Comparison of ENCODE assay signal across 1 cellular context in genomic region chr16:50313596-50314483, GRCh38.
TF ChIP-seq lines count a peak whose summit lies in the region.

No MANE protein-coding gene starts in this region.

TF ChIP-seq in GM23338, 12 proteins besides CTCF, POLR2A, EP300 and RAD21 (continued from another document):
- TF ChIP-seq ZNF462 (CRISPR knock-in tag; IDR thresholded peaks at IDR 0.05) (no peak), ZNF114 (CRISPR knock-in tag; IDR thresholded peaks at IDR 0.05) (no peak), JUNB (IDR thresholded peaks at IDR 0.05; ENCODE audit: unreplicated experiment) (no peak), NANOG (IDR thresholded peaks at IDR 0.05; ENCODE audit: borderline replicate concordance) (no peak), EZH2phosphoT487 (IDR thresholded peaks at IDR 0.05; ENCODE audit: unreplicated experiment) (no peak), POLR2AphosphoS5 (IDR thresholded peaks at IDR 0.05; ENCODE audit: low read depth) (no peak), EZH2 (IDR thresholded peaks at IDR 0.05; ENCODE audit: low read depth, unreplicated experiment) (no peak), ZNF331 (CRISPR knock-in tag; IDR thresholded peaks at IDR 0.05; ENCODE audit: low read depth) (no peak), CREB1 (CRISPR knock-in tag; IDR thresholded peaks at IDR 0.05; ENCODE audit: low read depth) (no peak), ETS1 (IDR thresholded peaks at IDR 0.05) (no peak), REST (IDR thresholded peaks at IDR 0.05; ENCODE audit: unreplicated experiment) (no peak)
TF ChIP-seq in GM23338: peak in this region for 0.
